ENCODE assay signal across 8 cellular contexts in genomic region chr16:58629681-58630640, GRCh38. TPM values are rescaled to one million over a fixed set of nuclear protein-coding genes. Genes with fewer than 3 reads are reported as not detected.
DNase-seq lines count a peak whose midpoint lies in the region; ATAC-seq and TF ChIP-seq lines count a peak whose summit lies in the region.

TSS of gene CNOT1 (minus strand) at chr16:58629826. CDS start at chr16:58599337, 30,489 bp downstream.

- H3K4me3 Mint-ChIP-seq in activated T-helper 2 cell treated with anti-CD3 and anti-CD28 coated beads, Interferon-gamma antibody, Interleukin-2, Interleukin-4, amounts not matched to agents 10 μg/mL and 5 μg/mL and 100 μg/mL, durations not matched to agents 14 hours and 24 hours and 36 hours (ENCODE audit: low read depth) = peak within 1 kb of the TSS; percentile 95
- H3K4me3 Mint-ChIP-seq in naive thymus-derived CD8-positive, alpha-beta T cell = peak within 1 kb of the TSS; percentile 97 to 100 (median 99)

- POLR2A ChIA-PET in naive thymus-derived CD8-positive, alpha-beta T cell (lab: Charles Lee) = interaction anchor here (0.9 to 2.2 kb wide), 6 partner anchors 26 to 237 kb away, joined by 3 to 9 read pairs (median 3); partner anchors contain the start of genes GINS3 and SLC38A7

- H3K27ac Mint-ChIP-seq in activated T-helper 2 cell treated with anti-CD3 and anti-CD28 coated beads, Interferon-gamma antibody, Interleukin-2, Interleukin-4, amounts not matched to agents 10 μg/mL and 5 μg/mL and 100 μg/mL, durations not matched to agents 14 hours and 24 hours and 36 hours = peak within 1 kb of the TSS; percentile 100
- peak within 1 kb of the TSS; percentile 99 to 100 (median 100) for H3K27ac Mint-ChIP-seq in naive thymus-derived CD8-positive, alpha-beta T cell

- intact Hi-C loops in activated T-helper 2 cell treated with anti-CD3 and anti-CD28 coated beads, Interferon-gamma antibody, Interleukin-2, Interleukin-4, amounts not matched to agents 10 μg/mL and 5 μg/mL and 100 μg/mL, durations not matched to agents 14 hours and 24 hours and 36 hours (cut with micrococcal nuclease) = loop anchor here (1.0 to 5.0 kb wide), 7 partner anchors 48 to 433 kb away; partner anchors contain the start of genes CSNK2A2, GINS3, GOT2 and SETD6

- DNase-seq in EH (ENCODE audit: low read depth) = peak; percentile 100
- DNase-seq in H4 (ENCODE audit: low spot score) = peak; percentile 99
- DNase-seq in LoVo (ENCODE audit: low spot score) = peak; percentile 99
- peak; percentile 99 for DNase-seq in RWPE2 (ENCODE audit: low spot score)
- DNase-seq in activated T-helper 2 cell treated with anti-CD3 and anti-CD28 coated beads, Interferon-gamma antibody, Interleukin-2, Interleukin-4, amounts not matched to agents 10 μg/mL and 5 μg/mL and 100 μg/mL, durations not matched to agents 14 hours and 24 hours and 36 hours (ENCODE audit: low spot score) = peak; percentile 99
- peak; percentile 99 for DNase-seq in fibroblast of mammary gland (ENCODE audit: low read depth)
- DNase-seq in naive thymus-derived CD8-positive, alpha-beta T cell = peak; percentile 92 to 100 (median 98)
- peak; percentile 96 to 99 (median 98) for DNase-seq in stimulated activated naive CD4-positive, alpha-beta T cell (lab: John Stamatoyannopoulos, UW)

- no peaks in the 10 kb centered on the region for H3K9me3 ChIP-seq in RWPE2 (ENCODE audit: severe bottlenecking)

- H3K4me3 ChIP-seq in RWPE2 (ENCODE audit: severe bottlenecking) = peak within 1 kb of the TSS; percentile 95
- peak within 1 kb of the TSS; percentile 95 for H3K4me3 ChIP-seq in fibroblast of mammary gland (ENCODE audit: control insufficient read depth, low read depth, low read length)

- H3K9me3 Mint-ChIP-seq in activated T-helper 2 cell treated with anti-CD3 and anti-CD28 coated beads, Interferon-gamma antibody, Interleukin-2, Interleukin-4, amounts not matched to agents 10 μg/mL and 5 μg/mL and 100 μg/mL, durations not matched to agents 14 hours and 24 hours and 36 hours = no peaks in the 10 kb centered on the region
- peaks cover 0 to 2% (median 0%) of the 10 kb centered on the region in 9 donors for H3K9me3 Mint-ChIP-seq in naive thymus-derived CD8-positive, alpha-beta T cell

- H3K36me3 ChIP-seq in RWPE2 (ENCODE audit: low read depth) = peaks cover 23% of the 10 kb centered on the region

- H3K27ac ChIP-seq in RWPE2 (ENCODE audit: poor library complexity, severe bottlenecking) = peak within 1 kb of the TSS; percentile 89

- H3K4me1 Mint-ChIP-seq in activated T-helper 2 cell treated with anti-CD3 and anti-CD28 coated beads, Interferon-gamma antibody, Interleukin-2, Interleukin-4, amounts not matched to agents 10 μg/mL and 5 μg/mL and 100 μg/mL, durations not matched to agents 14 hours and 24 hours and 36 hours (ENCODE audit: low read depth) = peaks cover 25% of the 10 kb centered on the region
- H3K4me1 Mint-ChIP-seq in naive thymus-derived CD8-positive, alpha-beta T cell = peaks cover 11 to 41% (median 36%) of the 10 kb centered on the region in 4 donors

- H3K27me3 Mint-ChIP-seq in activated T-helper 2 cell treated with anti-CD3 and anti-CD28 coated beads, Interferon-gamma antibody, Interleukin-2, Interleukin-4, amounts not matched to agents 10 μg/mL and 5 μg/mL and 100 μg/mL, durations not matched to agents 14 hours and 24 hours and 36 hours (ENCODE audit: low read depth) = no peaks in the 10 kb centered on the region
- peaks cover 0 to 5% (median 0%) of the 10 kb centered on the region in 5 donors for H3K27me3 Mint-ChIP-seq in naive thymus-derived CD8-positive, alpha-beta T cell

- peaks cover 16% of the 10 kb centered on the region for H3K36me3 Mint-ChIP-seq in activated T-helper 2 cell treated with anti-CD3 and anti-CD28 coated beads, Interferon-gamma antibody, Interleukin-2, Interleukin-4, amounts not matched to agents 10 μg/mL and 5 μg/mL and 100 μg/mL, durations not matched to agents 14 hours and 24 hours and 36 hours (ENCODE audit: low read depth)
- H3K36me3 Mint-ChIP-seq in naive thymus-derived CD8-positive, alpha-beta T cell = peaks cover 0 to 3% (median 3%) of the 10 kb centered on the region in 3 donors

- TF ChIP-seq CTCF in RWPE2 (IDR thresholded peaks at IDR 0.05; ENCODE audit: poor library complexity, severe bottlenecking) = no peak
- TF ChIP-seq CTCF in fibroblast of mammary gland (conservative IDR thresholded peaks at IDR 0.05; ENCODE audit: control insufficient read depth, insufficient read depth, low read depth, low read length) = no peak

- H3K4me1 ChIP-seq in RWPE2 (ENCODE audit: insufficient read depth, poor library complexity, severe bottlenecking) = peaks cover 5% of the 10 kb centered on the region

- ATAC-seq in RWPE2 (ENCODE audit: low read depth) = peak; percentile 90
- ATAC-seq in naive thymus-derived CD8-positive, alpha-beta T cell = peak; percentile 84 to 87

- H3K27me3 ChIP-seq in RWPE2 (ENCODE audit: insufficient read depth, poor library complexity, severe bottlenecking) = no peaks in the 10 kb centered on the region

RNA-seq across cellular contexts. Expression of gene CNOT1, which starts in this region (rescaled TPM):
- total RNA-seq in H4 (2014; rRNA removed; shearing (Covaris generic)) = 112 and 123 TPM in 2 replicates
- 264 and 266 TPM in 2 replicates for total RNA-seq in activated T-helper 2 cell treated with anti-CD3 and anti-CD28 coated beads, Interferon-gamma antibody, Interleukin-2, Interleukin-4, amounts not matched to agents 10 μg/mL and 5 μg/mL and 100 μg/mL, durations not matched to agents 14 hours and 24 hours and 36 hours
- 100 to 1,000 TPM; 245 to 259 TPM for total RNA-seq in naive thymus-derived CD8-positive, alpha-beta T cell
- 10 to 100 TPM; 65.1 to 95.9 (median 87.7) TPM for polyA plus RNA-seq in naive thymus-derived CD8-positive, alpha-beta T cell

Comparison
In these comparisons a context has a peak if more than half of its experiments do, and no peak if none do; other contexts are left out.
1. Peak in every context shown above with its lines: DNase-seq, ATAC-seq, H3K4me3 ChIP-seq and H3K27ac ChIP-seq.